In genomic region chr9:96048954-96049831, GRCh38 we compare ENCODE assay signal across 10 cellular contexts.
DNase-seq lines count a peak whose midpoint lies in the region; ATAC-seq and TF ChIP-seq lines count a peak whose summit lies in the region.
"Had no signal": no experiment of that assay in that cellular context is flagged by ENCODE, and none has a peak within 500 bp of the region (broad histone marks: within the 10 kb centered on the region; RNA-seq: fewer than 3 reads in every experiment).

No MANE protein-coding gene starts in this region.

- H3K27ac ChIP-seq in HUES48 (ENCODE audit: low read depth, low read length): peak overlapping the region; percentile 28
- peak overlapping the region; percentile 36 to 77 (median 56) for H3K27ac ChIP-seq in esophagus squamous epithelium

- no peaks in the 10 kb centered on the region for H3K36me3 ChIP-seq in HUES48 (ENCODE audit: control insufficient read depth, insufficient read depth, low read length)
- no peaks in the 10 kb centered on the region for H3K36me3 ChIP-seq in esophagus squamous epithelium
- H3K36me3 ChIP-seq in skeletal muscle satellite cell (ENCODE audit: insufficient read depth, low read length): no peaks in the 10 kb centered on the region
- H3K36me3 ChIP-seq: WERI-Rb-1 had no signal

- WGBS in esophagus squamous epithelium, 2 donors: 77 to 87% methylated on average over 10 of the region's 39 CpGs

- no peaks in the 10 kb centered on the region for H3K9me3 ChIP-seq in HUES48 (ENCODE audit: control insufficient read depth, insufficient read depth, low read length)
- H3K9me3 ChIP-seq in esophagus squamous epithelium: no peaks in the 10 kb centered on the region
- no peaks in the 10 kb centered on the region for H3K9me3 ChIP-seq in skeletal muscle satellite cell (replicated peaks; ENCODE audit: low read length)

- no peak for ATAC-seq in HG02798 (IDR thresholded peaks at IDR 0.05; ENCODE audit: poor library complexity, unreplicated experiment)

- H3K4me3 ChIP-seq in HUES48 (ENCODE audit: low read depth, low read length) (no peak overlapping the region), esophagus squamous epithelium (no peak overlapping the region), skeletal muscle satellite cell (ENCODE audit: low read length) (peak overlapping the region; percentile 21)

- intact Hi-C loops in esophagus squamous epithelium (cut with DNase I): no loop called here

- peaks cover 15% of the 10 kb centered on the region for H3K27me3 ChIP-seq in HUES48 (ENCODE audit: control insufficient read depth, insufficient read depth, low read length)
- peaks cover 0 to 15% (median 0%) of the 10 kb centered on the region in 4 donors for H3K27me3 ChIP-seq in esophagus squamous epithelium
- peaks cover 23% of the 10 kb centered on the region for H3K27me3 ChIP-seq in skeletal muscle satellite cell (ENCODE audit: control insufficient read depth, insufficient read depth, low read length)

- H3K4me1 ChIP-seq in HUES48 (ENCODE audit: control insufficient read depth, insufficient read depth, low read length): peaks cover 14% of the 10 kb centered on the region; the same call in 1 of the 2 replicates
- peaks cover 0 to 25% (median 13%) of the 10 kb centered on the region in 3 donors for H3K4me1 ChIP-seq in esophagus squamous epithelium
- peaks cover 11% of the 10 kb centered on the region for H3K4me1 ChIP-seq in skeletal muscle satellite cell (ENCODE audit: control insufficient read depth, insufficient read depth, low read length)

- H3K9ac ChIP-seq in HUES48 (ENCODE audit: low read depth, low read length) (no peak overlapping the region), skeletal muscle satellite cell (ENCODE audit: low read depth, low read length) (peak overlapping the region; percentile 9)

- DNase-seq in esophagus squamous epithelium (lab: John Stamatoyannopoulos, UW): no peak
- peak; percentile 61 for DNase-seq in middle frontal gyrus (ENCODE audit: extremely low spot score, low spot score)
- DNase-seq in T-helper 9 cell: no peak
- no peak for DNase-seq in DMS53 treated with DMSO at 0.1 percent for 48 hours (lab: John Stamatoyannopoulos, UW; ENCODE audit: unreplicated experiment)
- no peak for DNase-seq in NOMO-1 (lab: John Stamatoyannopoulos, UW; ENCODE audit: unreplicated experiment in 2 of 2)
- DNase-seq: NCI-H2081 treated with DMSO at 0.1 percent for 48 hours had no signal

- no peak for TF ChIP-seq POLR2A in esophagus squamous epithelium (IDR thresholded peaks at IDR 0.05)

- TF ChIP-seq CTCF in esophagus squamous epithelium (IDR thresholded peaks at IDR 0.05): no peak

- peak overlapping the region; percentile 59 for H3K4me2 ChIP-seq in skeletal muscle satellite cell (ENCODE audit: low read length)
